In the genomic region with DNA sequence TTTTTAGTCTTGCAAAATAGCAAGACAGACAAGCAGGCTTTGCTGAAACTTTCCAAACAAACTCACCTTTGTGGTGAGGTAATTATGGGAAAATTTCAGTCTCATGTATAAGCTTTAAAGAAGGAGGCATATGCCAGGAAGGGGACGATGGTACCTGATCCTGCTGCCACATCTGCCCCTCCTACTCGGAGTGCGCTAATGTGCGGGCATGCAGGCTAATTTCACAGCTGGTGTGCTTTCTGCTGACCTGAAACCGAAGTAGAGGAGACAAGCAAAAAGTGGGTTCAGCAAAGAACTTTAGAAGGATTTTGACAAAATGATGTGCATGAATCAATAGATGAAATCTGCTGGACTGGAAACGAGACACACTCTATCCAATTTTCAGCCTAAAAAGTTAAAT, we compare ENCODE assay signal across 29 cellular contexts.
"Had no signal": no experiment of that assay in that cellular context is flagged by ENCODE, and none has a peak within 500 bp of the region (broad histone marks: within the 10 kb centered on the region; RNA-seq: fewer than 3 reads in every experiment).

No MANE protein-coding gene starts in this region.

- H3K4me3 ChIP-seq: colonic mucosa, gastroesophageal sphincter, heart right ventricle, mucosa of descending colon, ovary, psoas muscle, sigmoid colon, stomach, testis, tibial artery, uterus had no signal

- H3K27ac Mint-ChIP-seq: dendritic cell treated with granulocyte-macrophage colony-stimulating factor and Interleukin-4, amounts not matched to agents 40 ng/mL and 50 ng/mL, for 4 days; endodermal cell; mesothelial cell of epicardium; naive B cell; nephron; stimulated activated effector memory CD8-positive, alpha-beta T cell treated with anti-CD3 and anti-CD28 coated beads, Interleukin-12 subunit alpha, Interleukin-12 subunit beta, amount 100 ng/mL, for 72 hours; type B pancreatic cell had no signal

- H3K27me3 Mint-ChIP-seq: dendritic cell treated with granulocyte-macrophage colony-stimulating factor and Interleukin-4, amounts not matched to agents 40 ng/mL and 50 ng/mL, for 4 days had no signal

- H3K9me3 Mint-ChIP-seq: endodermal cell had no signal

- H3K4me1 ChIP-seq: colonic mucosa, foreskin keratinocyte, gastroesophageal sphincter, heart right ventricle, psoas muscle, sigmoid colon, stomach, testis, tibial artery, uterus had no signal

- ATAC-seq: esophagus mucosa; foreskin keratinocyte; gastroesophageal sphincter; heart right ventricle; left ventricle myocardium superior; mucosa of descending colon; psoas muscle; right cardiac atrium; stimulated activated effector memory CD8-positive, alpha-beta T cell treated with anti-CD3 and anti-CD28 coated beads, Interleukin-12 subunit alpha, Interleukin-12 subunit beta, amount 100 ng/mL, for 72 hours had no signal

- H3K9me3 ChIP-seq: colonic mucosa, gastroesophageal sphincter, heart right ventricle, mucosa of descending colon, ovary, psoas muscle, sigmoid colon, testis, tibial artery, uterus had no signal

- H3K36me3 Mint-ChIP-seq: mesothelial cell of epicardium; stimulated activated effector memory CD8-positive, alpha-beta T cell treated with anti-CD3 and anti-CD28 coated beads, Interleukin-12 subunit alpha, Interleukin-12 subunit beta, amount 100 ng/mL, for 72 hours; type B pancreatic cell had no signal

- H3K27me3 ChIP-seq: colonic mucosa, ovary, testis, tibial artery, uterus had no signal

- H3K27ac ChIP-seq: colonic mucosa, epithelial cell of prostate, foreskin keratinocyte, gastroesophageal sphincter, heart right ventricle, ovary, psoas muscle, sigmoid colon, stomach, testis, tibial artery, uterus had no signal

- H3K36me3 ChIP-seq: colonic mucosa, gastroesophageal sphincter, heart right ventricle, ovary, sigmoid colon, stomach, tibial artery, uterus had no signal

- DNase-seq: colonic mucosa; effector CD8-positive, alpha-beta T cell; endodermal cell; foreskin keratinocyte; heart right ventricle; left ventricle myocardium superior; mesenchymal stem cell; mucosa of descending colon; naive B cell; nucleus accumbens; ovary; psoas muscle; right cardiac atrium; sigmoid colon; stimulated activated CD4-positive, alpha-beta T cell treated with anti-CD3 and anti-CD28 coated beads, Interleukin-2, amount 100 ng/mL, for 24 hours; stimulated activated CD4-positive, alpha-beta T cell treated with anti-CD3 and anti-CD28 coated beads, Interleukin-4, amount 100 ng/mL, for 24 hours; stimulated activated naive CD4-positive, alpha-beta T cell treated with Interleukin-2 at 50 U/mL for 16 hours; stomach; testis; tibial artery; uterus had no signal

- H3K4me1 Mint-ChIP-seq: endodermal cell; mesothelial cell of epicardium; naive B cell; nephron; stimulated activated effector memory CD8-positive, alpha-beta T cell treated with anti-CD3 and anti-CD28 coated beads, Interleukin-12 subunit alpha, Interleukin-12 subunit beta, amount 100 ng/mL, for 72 hours had no signal

- H3K4me3 Mint-ChIP-seq: dendritic cell treated with granulocyte-macrophage colony-stimulating factor and Interleukin-4, amounts not matched to agents 40 ng/mL and 50 ng/mL, for 4 days; endodermal cell; mesothelial cell of epicardium; naive B cell; nephron; stimulated activated effector memory CD8-positive, alpha-beta T cell treated with anti-CD3 and anti-CD28 coated beads, Interleukin-12 subunit alpha, Interleukin-12 subunit beta, amount 100 ng/mL, for 72 hours; type B pancreatic cell had no signal
